In the genomic region with DNA sequence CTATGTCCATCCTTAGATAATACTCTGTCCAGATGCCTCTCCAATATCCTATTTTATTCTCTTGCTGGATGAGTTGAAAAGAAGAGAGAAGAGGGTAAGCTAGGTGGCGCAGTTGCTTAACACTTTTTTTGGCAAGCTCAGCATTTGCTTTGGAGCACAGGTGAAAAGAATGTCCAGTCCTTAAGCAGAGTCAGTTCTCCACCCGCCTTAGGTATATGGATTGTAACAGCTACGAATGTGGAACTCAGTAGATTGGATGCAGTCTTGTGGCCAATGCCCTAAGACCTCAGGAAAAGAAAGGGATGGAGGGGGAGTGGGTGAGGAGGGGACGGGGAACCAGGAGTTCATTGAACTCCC, we compare ENCODE assay signal across 8 cellular contexts.
A peak's percentile ranks its signal among the peaks of the same experiment; 100 is the strongest.
DNase-seq lines count a peak whose midpoint lies in the region; ATAC-seq and TF ChIP-seq lines count a peak whose summit lies in the region.

No MANE protein-coding gene starts in this region.

- H3K27ac Mint-ChIP-seq in CD4-positive, alpha-beta memory T cell: no peak overlapping the region
- no peak overlapping the region for H3K27ac Mint-ChIP-seq in nephron progenitor cell

- no peaks in the 10 kb centered on the region for H3K9me3 ChIP-seq in CD4-positive, alpha-beta memory T cell (ENCODE audit: control insufficient read depth in 1 of 2, low read length in 2 of 2)
- H3K9me3 ChIP-seq in vagina: no peaks in the 10 kb centered on the region

- H3K27ac ChIP-seq in CD4-positive, alpha-beta memory T cell (ENCODE audit: low read depth, low read length): no peak overlapping the region
- H3K27ac ChIP-seq in vagina: no peak overlapping the region

- DNase-seq in CD4-positive, alpha-beta memory T cell: peak in 4 of 5 donors; percentile 28 to 34 (median 28)
- DNase-seq in NCI-H69 (lab: John Stamatoyannopoulos, UW) (peak; percentile 82), foreskin fibroblast (peak; percentile 4 to 32), nephron progenitor cell (peak; percentile 40), vagina (ENCODE audit: extremely low spot score in 2 of 2) (no peak)
- DNase-seq in activated T-cell treated with anti-CD3 and anti-CD28 coated beads, Interleukin-2, amount 50 U/mL, for 48 hours: peak; percentile 49

- peak overlapping the region; percentile 76 to 88 (median 79) for H3K4me3 Mint-ChIP-seq in CD4-positive, alpha-beta memory T cell
- H3K4me3 Mint-ChIP-seq in nephron progenitor cell: peak overlapping the region; percentile 82

- H3K4me3 ChIP-seq in CD4-positive, alpha-beta memory T cell (ENCODE audit: low read length in 2 of 2): peak overlapping the region; percentile 13 to 41
- H3K4me3 ChIP-seq in foreskin fibroblast (ENCODE audit: low read depth in 1 of 2, low read length in 2 of 2) (no peak overlapping the region), vagina (peak overlapping the region; percentile 51 to 52)

- peaks cover 13% of the 10 kb centered on the region for H3K4me1 ChIP-seq in CD4-positive, alpha-beta memory T cell (ENCODE audit: insufficient read depth, low read length)
- peaks cover 16% of the 10 kb centered on the region for H3K4me1 ChIP-seq in vagina

- TF ChIP-seq POLR2A in vagina (IDR thresholded peaks at IDR 0.05): no peak

- CTCF ChIA-PET in CD4-positive, alpha-beta memory T cell (lab: Charles Lee; ENCODE audit: partially characterized antibody): interaction anchor here (0.7 to 3.7 kb wide), 9 partner anchors 8 to 349 kb away, joined by 3 to 36 read pairs (median 5); no protein-coding TSS in a partner anchor

- ATAC-seq in GM19328 (IDR thresholded peaks at IDR 0.05; ENCODE audit: unreplicated experiment): peak; percentile 61
- peak; percentile 60 for ATAC-seq in HG03575 (IDR thresholded peaks at IDR 0.05; ENCODE audit: extremely low read depth, insufficient number of reproducible peaks, low FRiP score, unreplicated experiment)

- H3K9me3 Mint-ChIP-seq in CD4-positive, alpha-beta memory T cell: peaks cover 0 to 2% (median 0%) of the 10 kb centered on the region in 8 donors
- no peaks in the 10 kb centered on the region for H3K9me3 Mint-ChIP-seq in nephron progenitor cell

- H3K36me3 ChIP-seq in CD4-positive, alpha-beta memory T cell (ENCODE audit: insufficient read depth, low read length): no peaks in the 10 kb centered on the region
- H3K36me3 ChIP-seq in vagina: no peaks in the 10 kb centered on the region

- peaks cover 32 to 36% of the 10 kb centered on the region in 2 donors for H3K27me3 Mint-ChIP-seq in CD4-positive, alpha-beta memory T cell
- H3K27me3 Mint-ChIP-seq in nephron progenitor cell (ENCODE audit: low read depth, poor library complexity): peaks cover 65% of the 10 kb centered on the region

- peaks cover 4 to 16% (median 12%) of the 10 kb centered on the region in 4 donors for H3K4me1 Mint-ChIP-seq in CD4-positive, alpha-beta memory T cell
- peaks cover 17% of the 10 kb centered on the region for H3K4me1 Mint-ChIP-seq in nephron progenitor cell

- peaks cover 20% of the 10 kb centered on the region for H3K27me3 ChIP-seq in CD4-positive, alpha-beta memory T cell (ENCODE audit: insufficient read depth, low read length)
- H3K27me3 ChIP-seq in vagina: no peaks in the 10 kb centered on the region

- POLR2A ChIA-PET in CD4-positive, alpha-beta memory T cell (lab: Charles Lee; ENCODE audit: partially characterized antibody): interaction anchor here (1.5 kb wide), 1 partner anchor 114 kb away, joined by 4 read pairs; no protein-coding TSS in a partner anchor

- intact Hi-C loops in CD4-positive, alpha-beta memory T cell (cut with micrococcal nuclease): loop anchor here (1.0 to 5.0 kb wide), 4 partner anchors 113 to 582 kb away; no protein-coding TSS in a partner anchor
- intact Hi-C loops in vagina (cut with DNase I): no loop called here

- H3K36me3 Mint-ChIP-seq in CD4-positive, alpha-beta memory T cell: no peaks in the 10 kb centered on the region
- no peaks in the 10 kb centered on the region for H3K36me3 Mint-ChIP-seq in nephron progenitor cell (ENCODE audit: low read depth)

- TF ChIP-seq CTCF in foreskin fibroblast (IDR thresholded peaks at IDR 0.05; ENCODE audit: low read depth, low read length) (peak; percentile 22), nephron progenitor cell (IDR thresholded peaks at IDR 0.05) (peak; percentile 51), vagina (IDR thresholded peaks at IDR 0.05) (peak in 2 of 3 experiments; percentile 22 to 28)

Comparison
In these comparisons a context has a peak if more than half of its experiments do, and no peak if none do; other contexts are left out.
1. DNase-seq: peak in CD4-positive, alpha-beta memory T cell (4 of 5), NCI-H69 (single experiment), activated T-cell treated with anti-CD3 and anti-CD28 coated beads, Interleukin-2, amount 50 U/mL, for 48 hours (2 of 2), foreskin fibroblast (2 of 2) and nephron progenitor cell (single experiment); none in vagina (0 of 2).
2. H3K4me3 ChIP-seq: peak in CD4-positive, alpha-beta memory T cell (2 of 2) and vagina (2 of 2); none in foreskin fibroblast (0 of 2).
3. Peak in every context shown above with its lines, with median percentiles within 50 percentile points of each other: CTCF ChIP-seq.